15 cellular contexts compared by ENCODE assay signal in the genomic region with DNA sequence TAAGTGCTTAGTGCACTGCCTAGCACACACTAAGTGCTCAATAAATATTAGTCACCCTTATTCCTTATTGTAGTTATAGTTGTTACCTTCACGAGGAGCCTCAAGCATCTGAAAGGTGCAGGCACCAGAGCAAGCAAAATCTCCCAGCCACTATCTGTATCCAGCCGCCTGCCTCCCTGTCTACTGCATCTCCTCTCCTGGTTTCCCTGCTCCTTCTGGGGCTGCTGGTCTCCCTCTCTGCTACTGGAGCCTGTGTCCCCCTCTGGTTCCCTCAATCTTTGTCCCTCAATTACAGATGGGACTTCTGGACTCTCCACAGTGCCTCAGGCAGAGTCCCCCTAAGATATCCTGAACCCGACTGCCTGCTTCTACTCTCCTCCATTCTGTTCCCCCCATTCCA. TPM values are rescaled to one million over a fixed set of nuclear protein-coding genes. Genes with fewer than 3 reads are reported as not detected.
DNase-seq lines count a peak whose midpoint lies in the region; ATAC-seq and TF ChIP-seq lines count a peak whose summit lies in the region.
"Had no signal": no experiment of that assay in that cellular context is flagged by ENCODE, and none has a peak within 500 bp of the region (broad histone marks: within the 10 kb centered on the region; RNA-seq: fewer than 3 reads in every experiment).

No MANE protein-coding gene starts in this region.

- no peaks in the 10 kb centered on the region for H3K27me3 ChIP-seq in CD4-positive, CD25-positive, alpha-beta regulatory T cell (ENCODE audit: control insufficient read depth, insufficient read depth, low read length)
- no peaks in the 10 kb centered on the region for H3K27me3 ChIP-seq in CD4-positive, alpha-beta memory T cell (ENCODE audit: insufficient read depth, low read length)
- H3K27me3 ChIP-seq: adrenal gland, BLaER1 had no signal

- H3K27me3 Mint-ChIP-seq in CD4-positive, CD25-positive, alpha-beta regulatory T cell = peaks cover 21% of the 10 kb centered on the region
- H3K27me3 Mint-ChIP-seq in CD4-positive, alpha-beta memory T cell = no peaks in the 10 kb centered on the region
- H3K27me3 Mint-ChIP-seq in effector memory CD8-positive, alpha-beta T cell = no peaks in the 10 kb centered on the region
- peaks cover 14% of the 10 kb centered on the region for H3K27me3 Mint-ChIP-seq in osteocyte (ENCODE audit: unreplicated experiment)

- no peaks in the 10 kb centered on the region for H3K36me3 ChIP-seq in CD4-positive, CD25-positive, alpha-beta regulatory T cell (ENCODE audit: control insufficient read depth, insufficient read depth, low read length)
- no peaks in the 10 kb centered on the region for H3K36me3 ChIP-seq in CD4-positive, alpha-beta memory T cell (ENCODE audit: insufficient read depth, low read length)
- H3K36me3 ChIP-seq in mucosa of descending colon (ENCODE audit: low read depth) = no peaks in the 10 kb centered on the region
- H3K36me3 ChIP-seq: adrenal gland, BLaER1 had no signal

- intact Hi-C loops in CD4-positive, alpha-beta memory T cell (cut with micrococcal nuclease) = no loop called here
- intact Hi-C loops in mucosa of descending colon (cut with DNase I, micrococcal nuclease) = loop anchor here in 1 of 2 donors (10.0 kb wide), 1 partner anchor 140 kb away; the partner anchor contains the start of gene TMIE

- H3K36me3 Mint-ChIP-seq in CD4-positive, CD25-positive, alpha-beta regulatory T cell = no peaks in the 10 kb centered on the region
- H3K36me3 Mint-ChIP-seq in CD4-positive, alpha-beta memory T cell = peaks cover 1 to 10% of the 10 kb centered on the region in 2 donors
- H3K36me3 Mint-ChIP-seq in effector memory CD8-positive, alpha-beta T cell (ENCODE audit: insufficient read depth) = peaks cover 5% of the 10 kb centered on the region
- H3K36me3 Mint-ChIP-seq in osteocyte (ENCODE audit: unreplicated experiment) = peaks cover 6% of the 10 kb centered on the region

- no peak for ATAC-seq in CD4-positive, CD25-positive, alpha-beta regulatory T cell (ENCODE audit: low read depth in 2 of 2)
- ATAC-seq in effector memory CD8-positive, alpha-beta T cell (replicated peaks) = no peak
- ATAC-seq in left lobe of liver (no peak), mucosa of descending colon (no peak)

- H3K27ac Mint-ChIP-seq in CD4-positive, CD25-positive, alpha-beta regulatory T cell = peak overlapping the region in 1 of 3 donors; percentile 78
- H3K27ac Mint-ChIP-seq in CD4-positive, alpha-beta memory T cell = peak overlapping the region in 3 of 7 donors; percentile 18 to 60 (median 31)
- H3K27ac Mint-ChIP-seq in effector memory CD8-positive, alpha-beta T cell = peak overlapping the region in 1 of 2 donors; percentile 89
- H3K27ac Mint-ChIP-seq in osteocyte (ENCODE audit: unreplicated experiment) = peak overlapping the region; percentile 9
- H3K27ac Mint-ChIP-seq: H9 had no signal

- DNase-seq in CD4-positive, CD25-positive, alpha-beta regulatory T cell = no peak
- DNase-seq in CD4-positive, alpha-beta memory T cell = no peak
- DNase-seq in effector memory CD8-positive, alpha-beta T cell = no peak
- DNase-seq in osteocyte (ENCODE audit: extremely low spot score, unreplicated experiment) (no peak), left lobe of liver (ENCODE audit: low spot score) (no peak), mucosa of descending colon (no peak)
- no peak for DNase-seq in activated effector memory CD4-positive, alpha-beta T cell treated with Interleukin-2 at 50 U/mL for 16 hours
- DNase-seq: adrenal gland, caudate nucleus, H9, NCI-H2029 treated with DMSO at 0.1 percent for 48 hours, occipital lobe, Right ventricle myocardium superior had no signal

- TF ChIP-seq CTCF in osteocyte (IDR thresholded peaks at IDR 0.05) = no peak
- no peak for TF ChIP-seq CTCF in mucosa of descending colon (IDR thresholded peaks at IDR 0.05)

- POLR2A ChIA-PET in CD4-positive, alpha-beta memory T cell (lab: Charles Lee; ENCODE audit: partially characterized antibody) = no interaction called here

- peaks cover 0 to 31% (median 7%) of the 10 kb centered on the region in 7 donors for H3K9me3 Mint-ChIP-seq in CD4-positive, CD25-positive, alpha-beta regulatory T cell
- H3K9me3 Mint-ChIP-seq in CD4-positive, alpha-beta memory T cell = peaks cover 0 to 30% (median 23%) of the 10 kb centered on the region in 8 donors
- H3K9me3 Mint-ChIP-seq in effector memory CD8-positive, alpha-beta T cell = peaks cover 8% of the 10 kb centered on the region in 2 donors
- H3K9me3 Mint-ChIP-seq in osteocyte (ENCODE audit: unreplicated experiment) = peaks cover 35% of the 10 kb centered on the region

- H3K4me3 ChIP-seq in CD4-positive, CD25-positive, alpha-beta regulatory T cell (ENCODE audit: low read depth, low read length) = no peak overlapping the region
- no peak overlapping the region for H3K4me3 ChIP-seq in CD4-positive, alpha-beta memory T cell (ENCODE audit: low read length in 2 of 2)
- no peak overlapping the region for H3K4me3 ChIP-seq in mucosa of descending colon

- H3K27ac ChIP-seq in CD4-positive, CD25-positive, alpha-beta regulatory T cell (ENCODE audit: insufficient read depth, low read length, poor library complexity, severe bottlenecking) = no peak overlapping the region
- H3K27ac ChIP-seq in CD4-positive, alpha-beta memory T cell (ENCODE audit: low read depth, low read length) = no peak overlapping the region

- H3K9me3 ChIP-seq in CD4-positive, CD25-positive, alpha-beta regulatory T cell (ENCODE audit: control insufficient read depth in 2 of 2, low read length in 2 of 2) = peaks cover 13 to 19% of the 10 kb centered on the region in 2 experiments
- H3K9me3 ChIP-seq in CD4-positive, alpha-beta memory T cell (ENCODE audit: control insufficient read depth in 1 of 2, low read length in 2 of 2) = peaks cover 0 to 3% of the 10 kb centered on the region in 2 donors
- H3K9me3 ChIP-seq in mucosa of descending colon = peaks cover 18% of the 10 kb centered on the region

- peaks cover 0 to 13% (median 2%) of the 10 kb centered on the region in 4 donors for H3K4me1 Mint-ChIP-seq in CD4-positive, CD25-positive, alpha-beta regulatory T cell
- peaks cover 2 to 11% (median 5%) of the 10 kb centered on the region in 4 donors for H3K4me1 Mint-ChIP-seq in CD4-positive, alpha-beta memory T cell
- H3K4me1 Mint-ChIP-seq in effector memory CD8-positive, alpha-beta T cell (ENCODE audit: low read depth in 2 of 2) = peaks cover 0 to 10% of the 10 kb centered on the region in 2 donors
- peaks cover 43% of the 10 kb centered on the region for H3K4me1 Mint-ChIP-seq in osteocyte (ENCODE audit: unreplicated experiment)

- peak overlapping the region; percentile 26 to 86 (median 57) for H3K4me3 Mint-ChIP-seq in CD4-positive, CD25-positive, alpha-beta regulatory T cell
- H3K4me3 Mint-ChIP-seq in CD4-positive, alpha-beta memory T cell = peak overlapping the region; percentile 41 to 85 (median 74)
- peak overlapping the region; percentile 79 to 82 for H3K4me3 Mint-ChIP-seq in effector memory CD8-positive, alpha-beta T cell
- no peak overlapping the region for H3K4me3 Mint-ChIP-seq in osteocyte (ENCODE audit: unreplicated experiment)
- H3K4me3 Mint-ChIP-seq: H9 had no signal

- peaks cover 13% of the 10 kb centered on the region for H3K4me1 ChIP-seq in CD4-positive, CD25-positive, alpha-beta regulatory T cell (ENCODE audit: control insufficient read depth, insufficient read depth, low read length, poor library complexity, severe bottlenecking)
- H3K4me1 ChIP-seq in CD4-positive, alpha-beta memory T cell (ENCODE audit: insufficient read depth, low read length) = peaks cover 15% of the 10 kb centered on the region
- H3K4me1 ChIP-seq in mucosa of descending colon (ENCODE audit: low read depth) = peaks cover 5% of the 10 kb centered on the region

- CTCF ChIA-PET in CD4-positive, alpha-beta memory T cell (lab: Charles Lee; ENCODE audit: partially characterized antibody) = interaction anchor here (3.4 kb wide), 1 partner anchor 8 kb away, joined by 14 read pairs; no protein-coding TSS in a partner anchor

RNA-seq across cellular contexts. Expression of gene MYL3, which starts 18.8 kb away (rescaled TPM):
- total RNA-seq in CD4-positive, CD25-positive, alpha-beta regulatory T cell = not detected
- polyA plus RNA-seq in CD4-positive, CD25-positive, alpha-beta regulatory T cell = not detected
- total RNA-seq in CD4-positive, alpha-beta memory T cell = not detected
- not detected for polyA plus RNA-seq in CD4-positive, alpha-beta memory T cell
- total RNA-seq in osteocyte (1.6 and 3.0 TPM in 2 replicates), left lobe of liver (1.4 TPM), mucosa of descending colon (1 to 10 TPM in 2 of 3 donors, under 1 TPM in 1; 0.32 to 3.1 (median 1.2) TPM)
- total RNA-seq: NCI-H460, occipital lobe had no signal

RNA-seq across cellular contexts. Expression of gene PTH1R, which starts 33.1 kb away (rescaled TPM):
- total RNA-seq in CD4-positive, CD25-positive, alpha-beta regulatory T cell = not detected
- not detected for polyA plus RNA-seq in CD4-positive, CD25-positive, alpha-beta regulatory T cell
- total RNA-seq in CD4-positive, alpha-beta memory T cell = not detected
- not detected for polyA plus RNA-seq in CD4-positive, alpha-beta memory T cell
- total RNA-seq in osteocyte (12.9 and 15.4 TPM in 2 replicates), left lobe of liver (24.6 TPM), mucosa of descending colon (1 to 10 TPM in 2 of 3 donors, under 1 TPM in 1; 0.87 to 4.6 (median 1.9) TPM)
